ENCODE assay signal across 21 cellular contexts in the genomic region with DNA sequence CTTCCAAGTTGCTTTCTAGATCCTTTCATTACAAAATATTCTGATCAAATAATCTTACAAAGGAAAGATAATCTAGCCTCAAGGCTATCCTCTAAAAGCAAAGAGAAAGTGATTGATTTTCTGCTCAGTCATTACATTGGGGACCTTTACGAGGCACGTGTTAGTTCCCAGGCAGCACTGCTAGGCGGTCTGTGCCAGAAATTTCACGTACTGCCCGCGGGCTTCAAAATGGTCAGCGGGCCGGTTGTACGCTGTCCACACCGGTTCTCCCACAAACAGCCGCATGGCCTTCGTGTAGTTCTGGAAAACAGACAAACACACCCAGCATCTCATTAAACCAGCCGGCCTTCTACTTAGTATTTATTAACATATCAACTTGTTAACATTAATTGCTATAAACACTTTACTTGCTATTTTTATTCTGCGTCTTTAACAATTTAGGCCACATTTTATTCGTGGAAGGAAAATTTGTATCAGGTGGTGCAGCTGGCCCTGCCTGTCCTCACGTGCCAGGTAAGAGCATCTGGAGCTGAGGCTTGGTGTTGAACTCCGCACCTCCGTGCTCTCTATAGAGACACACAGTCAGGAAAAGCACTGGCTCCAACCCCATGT. TPM values are rescaled to one million over a fixed set of nuclear protein-coding genes. Genes with fewer than 3 reads are reported as not detected.
DNase-seq lines count a peak whose midpoint lies in the region.
"Had no signal": no experiment of that assay in that cellular context is flagged by ENCODE, and none has a peak within 500 bp of the region (broad histone marks: within the 10 kb centered on the region; RNA-seq: fewer than 3 reads in every experiment).

No MANE protein-coding gene starts in this region.

- no peak overlapping the region for H3K4me3 ChIP-seq in H7 (ENCODE audit: insufficient read depth, low read depth, low read length)
- H3K4me3 ChIP-seq in trophoblast cell (ENCODE audit: low read depth, low read length), result no peak overlapping the region
- H3K4me3 ChIP-seq: Peyer's patch, SJCRH30 had no signal

- no peak overlapping the region for H3K14ac ChIP-seq in trophoblast cell (ENCODE audit: low read length)

- H3K27ac ChIP-seq in trophoblast cell (ENCODE audit: low read depth, low read length), result no peak overlapping the region
- H3K27ac ChIP-seq: KMS-11, Peyer's patch, SJCRH30 had no signal

- H3K79me1 ChIP-seq in trophoblast cell (ENCODE audit: low read length), result no peaks in the 10 kb centered on the region

- no peak overlapping the region for H3K9ac ChIP-seq in trophoblast cell (ENCODE audit: low read length)
- H3K9ac ChIP-seq: KMS-11 had no signal

- H3K9me3 ChIP-seq in trophoblast cell (ENCODE audit: insufficient read depth, low read depth, low read length), result peaks cover 5% of the 10 kb centered on the region
- H3K9me3 ChIP-seq: Caco-2, Peyer's patch, SJCRH30 had no signal

- no peak overlapping the region for H4K91ac ChIP-seq in trophoblast cell (ENCODE audit: low read depth, low read length)

- peak; percentile 5 for DNase-seq in H7
- DNase-seq in NCI-H774 (lab: John Stamatoyannopoulos, UW), result peak; percentile 21
- peak; percentile 16 for DNase-seq in ecto neural progenitor cell (ENCODE audit: low spot score)
- peak; percentile 28 for DNase-seq in retina
- no peak for DNase-seq in cerebellum (ENCODE audit: low spot score)
- no peak for DNase-seq in GM19240 (ENCODE audit: insufficient read length, low spot score)
- no peak for DNase-seq in trophoblast cell
- DNase-seq: C1 segment of cervical spinal cord; Caco-2; CD4-positive, alpha-beta memory T cell; DMS79; GF-D8; NCI-H1048; NCI-H1417; NCI-H1694; NCI-H2029 treated with DMSO at 0.1 percent for 48 hours; NCI-H2227 treated with DMSO at 0.1 percent for 48 hours; NCI-H526 treated with DMSO at 0.1 percent for 48 hours; SJCRH30 had no signal

- H3K23ac ChIP-seq in trophoblast cell (ENCODE audit: low read length), result no peak overlapping the region

- no peak overlapping the region for H2BK120ac ChIP-seq in trophoblast cell (ENCODE audit: insufficient read depth, low read length, poor library complexity)

- H2BK12ac ChIP-seq in trophoblast cell (ENCODE audit: low read length), result no peak overlapping the region

- no CpG with 5 or more reads among the region's 18 CpGs for WGBS in trophoblast cell (ENCODE audit: extremely low coverage, insufficient coverage, insufficient read length)

- no peaks in the 10 kb centered on the region for H3K79me2 ChIP-seq in trophoblast cell (ENCODE audit: control insufficient read depth, insufficient read depth, low read length, poor library complexity)

- no peak overlapping the region for H3K4ac ChIP-seq in trophoblast cell (ENCODE audit: low read depth, low read length)

- H3K4me2 ChIP-seq in trophoblast cell (ENCODE audit: low read length), result no peak overlapping the region
- H3K4me2 ChIP-seq: KMS-11 had no signal

- no peak overlapping the region for H2AFZ ChIP-seq in trophoblast cell (ENCODE audit: insufficient read depth, low read length, poor library complexity)

- no peak overlapping the region for H2AK5ac ChIP-seq in trophoblast cell (ENCODE audit: low read length)

- H4K12ac ChIP-seq in trophoblast cell (ENCODE audit: low read depth, low read length), result no peak overlapping the region

- no peak overlapping the region for H2BK5ac ChIP-seq in trophoblast cell (ENCODE audit: low read depth, low read length, poor library complexity)

- H3K36me3 ChIP-seq in H7 (replicated peaks; ENCODE audit: control insufficient read depth, insufficient read depth, low read length), result no peaks in the 10 kb centered on the region
- H3K36me3 ChIP-seq in trophoblast cell (ENCODE audit: control insufficient read depth in 1 of 2, insufficient read depth in 2 of 2, low read length in 2 of 2), result peaks cover 32 to 42% of the 10 kb centered on the region in 2 experiments

- no peak overlapping the region for H4K8ac ChIP-seq in trophoblast cell (ENCODE audit: low read depth, low read length)

- H3K27me3 ChIP-seq in H7 (ENCODE audit: control insufficient read depth, insufficient read depth, low read length), result no peaks in the 10 kb centered on the region
- H3K27me3 ChIP-seq in trophoblast cell (ENCODE audit: insufficient read depth, low read length), result no peaks in the 10 kb centered on the region
- H3K27me3 ChIP-seq: Peyer's patch, SJCRH30 had no signal

- H3K4me1 ChIP-seq in trophoblast cell (ENCODE audit: control insufficient read depth in 1 of 2, insufficient read depth in 2 of 2, low read length in 2 of 2), result no peaks in the 10 kb centered on the region
- H3K4me1 ChIP-seq: Caco-2, Peyer's patch, SJCRH30 had no signal

- H3K18ac ChIP-seq in trophoblast cell (ENCODE audit: low read length), result no peak overlapping the region

RNA-seq across cellular contexts. Expression of a gene that starts 20.4 kb away (rescaled TPM):
- 19.8 and 21.0 TPM in 2 replicates for total RNA-seq in H7 (2014; rRNA removed; shearing (Covaris generic))
- 11.8 TPM for total RNA-seq in cerebellum
- polyA plus RNA-seq in trophoblast cell (2013), result 45.0 and 46.2 TPM in 2 replicates

RNA-seq across cellular contexts. Expression of a gene that starts 59.2 kb away (rescaled TPM):
- 40.4 and 42.8 TPM in 2 replicates for total RNA-seq in H7 (2014; rRNA removed; shearing (Covaris generic))
- total RNA-seq in cerebellum, result 18.1 TPM
- 17.5 and 18.4 TPM in 2 replicates for polyA plus RNA-seq in trophoblast cell (2013)

Comparison
In these comparisons a context has a peak if more than half of its experiments do, and no peak if none do; other contexts are left out.
1. DNase-seq: peak in H7 (single experiment), NCI-H774 (single experiment), ecto neural progenitor cell (single experiment) and retina (single experiment); none in cerebellum (single experiment), GM19240 (single experiment) and trophoblast cell (0 of 2).